16 cellular contexts compared by ENCODE assay signal in the genomic region with DNA sequence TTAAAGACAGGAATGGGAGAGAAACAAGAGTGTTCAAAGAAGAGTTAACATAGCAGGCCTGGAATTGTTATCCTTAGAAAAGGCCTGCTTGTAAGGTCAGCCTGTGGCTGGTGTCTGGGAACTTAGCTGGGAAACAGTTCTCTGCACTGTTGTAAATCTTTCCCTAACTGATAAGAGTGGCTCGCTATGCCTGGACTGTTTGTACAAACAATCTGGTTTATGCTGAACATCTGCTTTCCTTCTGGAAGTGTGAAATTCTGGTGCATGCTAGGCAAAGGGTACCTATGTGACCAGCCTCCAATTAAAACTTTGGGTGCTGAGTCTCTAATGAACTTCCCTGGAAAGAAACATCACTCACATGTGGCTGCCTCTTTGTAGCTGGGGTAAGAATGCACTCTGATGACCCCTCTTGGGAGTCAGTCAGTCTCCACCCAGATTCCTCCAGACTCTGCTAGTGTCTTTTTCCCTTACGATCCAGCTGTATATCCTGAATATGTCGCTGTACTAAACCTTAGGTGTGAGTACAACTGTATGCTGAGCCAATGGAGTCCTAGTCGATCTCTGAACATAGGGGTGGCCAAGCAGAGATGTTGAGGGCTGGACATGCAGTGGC. TPM values are rescaled to one million over a fixed set of nuclear protein-coding genes. Genes with fewer than 3 reads are reported as not detected.
DNase-seq lines count a peak whose midpoint lies in the region; ATAC-seq and TF ChIP-seq lines count a peak whose summit lies in the region.
"Had no signal": no experiment of that assay in that cellular context is flagged by ENCODE, and none has a peak within 500 bp of the region (broad histone marks: within the 10 kb centered on the region; RNA-seq: fewer than 3 reads in every experiment).

No MANE protein-coding gene starts in this region.

- ATAC-seq in heart left ventricle = peak in 3 of 4 donors; percentile 23 to 41 (median 28)
- no peak for ATAC-seq in GM19351 (IDR thresholded peaks at IDR 0.05; ENCODE audit: unreplicated experiment)
- no peak for ATAC-seq in activated naive CD4-positive, alpha-beta T cell treated with anti-CD3 and anti-CD28 coated beads, Interleukin-2, amount 50 U/mL, for 72 hours
- ATAC-seq: natural killer cell had no signal

- no peak for TF ChIP-seq CTCF in adrenal gland (IDR thresholded peaks at IDR 0.05)
- TF ChIP-seq CTCF in heart left ventricle (IDR thresholded peaks at IDR 0.05) = no peak
- no peak for TF ChIP-seq CTCF in nephron progenitor cell (IDR thresholded peaks at IDR 0.05)
- TF ChIP-seq CTCF in transverse colon (IDR thresholded peaks at IDR 0.05) = no peak
- TF ChIP-seq CTCF in endothelial cell (IDR thresholded peaks at IDR 0.05; ENCODE audit: unreplicated experiment) = no peak

- H3K36me3 ChIP-seq in adrenal gland (replicated peaks in 1 of 2) = peaks cover 0 to 96% of the 10 kb centered on the region in 2 donors
- peaks cover 6 to 98% (median 83%) of the 10 kb centered on the region in 9 donors for H3K36me3 ChIP-seq in heart left ventricle
- no peaks in the 10 kb centered on the region for H3K36me3 ChIP-seq in transverse colon

- H3K4me1 ChIP-seq in adrenal gland (replicated peaks in 1 of 2) = peaks cover 63 to 87% of the 10 kb centered on the region in 2 donors
- H3K4me1 ChIP-seq in heart left ventricle = peaks cover 0 to 98% (median 83%) of the 10 kb centered on the region in 12 donors
- H3K4me1 ChIP-seq in transverse colon = peaks cover 0 to 51% (median 26%) of the 10 kb centered on the region in 4 donors

- no peak for TF ChIP-seq EP300 in transverse colon (IDR thresholded peaks at IDR 0.05; ENCODE audit: low read depth)

- H3K27me3 ChIP-seq in adrenal gland (no peaks in the 10 kb centered on the region), heart left ventricle (no peaks in the 10 kb centered on the region), transverse colon (no peaks in the 10 kb centered on the region)

- intact Hi-C loops in adrenal gland (cut with DNase I) (no loop called here), heart left ventricle (cut with DNase I) (no loop called here), transverse colon (cut with DNase I; ENCODE audit: low total_unique reads) (no loop called here)

- whole genome bisulfite sequencing in adrenal gland, 4 donors = 22 to 35% (median 31%) methylated on average over 4 of the region's 4 CpGs
- WGBS in heart left ventricle, 4 donors = 42 to 54% (median 43%) methylated on average over 4 of the region's 4 CpGs
- WGBS in transverse colon (ENCODE audit: low coverage in 1 of 2), 2 donors = 40 to 100% methylated on average over 1 to 4 of the region's 4 CpGs

- H3K27ac Mint-ChIP-seq in nephron progenitor cell = peak overlapping the region; percentile 97
- no peak overlapping the region for H3K27ac Mint-ChIP-seq in endothelial cell (ENCODE audit: unreplicated experiment)
- H3K27ac Mint-ChIP-seq in activated naive CD4-positive, alpha-beta T cell treated with anti-CD3 and anti-CD28 coated beads, Interleukin-2, amount 50 U/mL, for 72 hours = no peak overlapping the region
- H3K27ac Mint-ChIP-seq: activated naive CD8-positive, alpha-beta T cell; natural killer cell had no signal

- H3K36me3 Mint-ChIP-seq in nephron progenitor cell (ENCODE audit: low read depth) = peaks cover 91% of the 10 kb centered on the region
- peaks cover 49% of the 10 kb centered on the region for H3K36me3 Mint-ChIP-seq in endothelial cell (ENCODE audit: low read depth, unreplicated experiment)
- no peaks in the 10 kb centered on the region for H3K36me3 Mint-ChIP-seq in activated naive CD4-positive, alpha-beta T cell treated with anti-CD3 and anti-CD28 coated beads, Interleukin-2, amount 50 U/mL, for 72 hours
- H3K36me3 Mint-ChIP-seq: activated naive CD8-positive, alpha-beta T cell; CD8-positive, alpha-beta memory T cell; natural killer cell had no signal

- H3K9me3 Mint-ChIP-seq in nephron progenitor cell (no peaks in the 10 kb centered on the region), endothelial cell (ENCODE audit: unreplicated experiment) (no peaks in the 10 kb centered on the region)
- no peaks in the 10 kb centered on the region for H3K9me3 Mint-ChIP-seq in activated naive CD4-positive, alpha-beta T cell treated with anti-CD3 and anti-CD28 coated beads, Interleukin-2, amount 50 U/mL, for 72 hours
- H3K9me3 Mint-ChIP-seq: CD8-positive, alpha-beta memory T cell; natural killer cell had no signal

- no peak for TF ChIP-seq POLR2A in adrenal gland (IDR thresholded peaks at IDR 0.05)
- no peak for TF ChIP-seq POLR2A in heart left ventricle (IDR thresholded peaks at IDR 0.05)
- no peak for TF ChIP-seq POLR2A in transverse colon (IDR thresholded peaks at IDR 0.05)

- DNase-seq in adrenal gland (peak in 2 of 7 donors; percentile 37 to 38), heart left ventricle (no peak), nephron progenitor cell (no peak), transverse colon (no peak), endothelial cell (ENCODE audit: low spot score) (no peak), cortex of kidney (lab: John Stamatoyannopoulos, UW) (no peak)
- no peak for DNase-seq in activated naive CD4-positive, alpha-beta T cell treated with anti-CD3 and anti-CD28 coated beads, Interleukin-2, amount 50 U/mL, for 72 hours (ENCODE audit: low spot score in 2 of 2)
- DNase-seq: CD8-positive, alpha-beta memory T cell; effector CD4-positive, alpha-beta T cell; natural killer cell; NCI-H1048; stimulated activated CD4-positive, alpha-beta T cell treated with anti-CD3 and anti-CD28 coated beads, Interleukin-1b, Interleukin-23, amount 100 ng/mL, for 48 hours; stimulated activated naive CD4-positive, alpha-beta T cell; T-helper 9 cell had no signal

- no peaks in the 10 kb centered on the region for H3K27me3 Mint-ChIP-seq in nephron progenitor cell (ENCODE audit: low read depth, poor library complexity)
- H3K27me3 Mint-ChIP-seq in endothelial cell (ENCODE audit: unreplicated experiment) = peaks cover 3% of the 10 kb centered on the region
- H3K27me3 Mint-ChIP-seq: activated naive CD8-positive, alpha-beta T cell had no signal

- in situ Hi-C loops in transverse colon (cut with MboI; ENCODE audit: low pct_ligation_motif_present in 1 of 4, low pct_unique_long_range_greater_than_20kb in 1 of 4, low sequenced_read_pairs in 3 of 4) = no loop called here

- H3K4me3 ChIP-seq in adrenal gland = no peak overlapping the region
- H3K4me3 ChIP-seq in heart left ventricle = no peak overlapping the region
- no peak overlapping the region for H3K4me3 ChIP-seq in transverse colon

- H3K4me1 Mint-ChIP-seq in nephron progenitor cell (peaks cover 41% of the 10 kb centered on the region), endothelial cell (ENCODE audit: unreplicated experiment) (peaks cover 43% of the 10 kb centered on the region)
- H3K4me1 Mint-ChIP-seq: CD8-positive, alpha-beta memory T cell; natural killer cell had no signal

- H3K9me3 ChIP-seq in adrenal gland (replicated peaks in 1 of 3) (no peaks in the 10 kb centered on the region), heart left ventricle (no peaks in the 10 kb centered on the region), transverse colon (no peaks in the 10 kb centered on the region)

- H3K27ac ChIP-seq in adrenal gland (peak overlapping the region in 4 of 5 donors; percentile 7 to 81 (median 79)), heart left ventricle (peak overlapping the region; percentile 38 to 89 (median 76)), transverse colon (peak overlapping the region; percentile 62 to 78 (median 72))

- H3K4me3 Mint-ChIP-seq in nephron progenitor cell (no peak overlapping the region), endothelial cell (ENCODE audit: unreplicated experiment) (no peak overlapping the region)
- H3K4me3 Mint-ChIP-seq: activated naive CD8-positive, alpha-beta T cell; CD8-positive, alpha-beta memory T cell; natural killer cell had no signal

RNA-seq across cellular contexts. Expression of a gene that starts 16.5 kb away (rescaled TPM):
- total RNA-seq in adrenal gland (1,000 to 10,000 TPM in 4 of 8 donors, 100 to 1,000 TPM in 4; 478 to 3,013 (median 1,213) TPM), heart left ventricle (1,000 to 10,000 TPM in 1 of 9 donors, 100 to 1,000 TPM in 8; 355 to 1,522 (median 471) TPM), transverse colon (100 to 1,000 TPM in 1 of 4 donors, 10 to 100 TPM in 3; 47.9 to 267 (median 85.1) TPM), endothelial cell (ENCODE audit: unreplicated experiment) (1,214 TPM)
- polyA plus RNA-seq in adrenal gland (1,000 to 10,000 TPM in 1 of 3 donors, 100 to 1,000 TPM in 2; 145 to 2,674 (median 298) TPM), heart left ventricle (100 to 1,000 TPM; 119 to 747 TPM)
- total RNA-seq in activated naive CD4-positive, alpha-beta T cell treated with anti-CD3 and anti-CD28 coated beads, Interleukin-2, amount 50 U/mL, for 72 hours = under 1 TPM; 0.18 to 0.91 TPM
- polyA plus RNA-seq: CD8-positive, alpha-beta memory T cell had no signal

Comparison
In these comparisons a context has a peak if more than half of its experiments do, and no peak if none do; other contexts are left out.
1. ATAC-seq: peak in heart left ventricle (3 of 4); none in GM19351 (single experiment) and activated naive CD4-positive, alpha-beta T cell treated with anti-CD3 and anti-CD28 coated beads, Interleukin-2, amount 50 U/mL, for 72 hours (0 of 2).
2. RNA of a gene that starts 16.5 kb away (total RNA-seq): 478 to 3,013 TPM in adrenal gland, 1,214 TPM in endothelial cell (single experiment), 355 to 1,522 TPM in heart left ventricle and 47.9 to 267 TPM in transverse colon; 0.18 to 0.91 TPM in activated naive CD4-positive, alpha-beta T cell treated with anti-CD3 and anti-CD28 coated beads, Interleukin-2, amount 50 U/mL, for 72 hours; every median in the first group is over 10 times any median in the second.
3. Peak in every context shown above with its lines, with median percentiles within 50 percentile points of each other: H3K27ac ChIP-seq.